22 cellular contexts compared by ENCODE assay signal in the genomic region with DNA sequence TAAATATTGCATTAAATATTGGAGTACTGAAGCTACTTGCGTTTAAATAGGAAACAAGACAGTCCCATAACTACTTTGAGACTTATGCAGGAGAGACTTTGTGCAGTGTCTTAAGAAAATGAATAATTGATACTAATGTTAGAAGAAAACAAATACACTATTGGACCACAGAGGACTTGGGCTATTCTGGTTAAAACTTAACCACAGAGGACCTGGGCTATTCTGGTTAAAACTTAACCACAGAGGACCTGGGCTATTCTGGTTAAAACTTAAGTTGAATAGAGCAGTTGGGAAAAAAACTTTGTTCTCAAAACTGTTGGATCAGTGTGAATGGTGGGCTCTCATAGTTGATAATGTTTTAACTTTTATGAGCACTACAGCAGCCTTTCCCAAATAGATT.
DNase-seq lines count a peak whose midpoint lies in the region; ATAC-seq and TF ChIP-seq lines count a peak whose summit lies in the region.
"Had no signal": no experiment of that assay in that cellular context is flagged by ENCODE, and none has a peak within 500 bp of the region (broad histone marks: within the 10 kb centered on the region; RNA-seq: fewer than 3 reads in every experiment).

No MANE protein-coding gene starts in this region.

- H3K4me1 Mint-ChIP-seq in stimulated activated memory B cell treated with anti-CD40 and anti-IgM and Interleukin-4, amounts not matched to agents 10 μg/mL and 1 μg/mL and 100 μg/mL, for 72 hours = no peaks in the 10 kb centered on the region
- no peaks in the 10 kb centered on the region for H3K4me1 Mint-ChIP-seq in activated naive CD4-positive, alpha-beta T cell treated with anti-CD3 and anti-CD28 coated beads for 36 hours (ENCODE audit: low read depth)

- no peaks in the 10 kb centered on the region for H3K36me3 ChIP-seq in osteoblast (ENCODE audit: insufficient read depth, low read length)
- H3K36me3 ChIP-seq: HAP-1 had no signal

- DNase-seq in left colon = no peak
- DNase-seq in osteoblast (ENCODE audit: insufficient read length, low spot score, missing footprints) = peak; percentile 11
- no peak for DNase-seq in activated naive CD4-positive, alpha-beta T cell treated with anti-CD3 and anti-CD28 coated beads for 36 hours
- DNase-seq: CD4-positive, CD25-positive, alpha-beta regulatory T cell; GOT3; HFFc6; MM.1S; NCI-H2029; NCI-H446 treated with DMSO at 0.1 percent for 48 hours; NCI-H526; NCI-H82; SHP77 had no signal

- H3K4me3 Mint-ChIP-seq in stimulated activated memory B cell treated with anti-CD40 and anti-IgM and Interleukin-4, amounts not matched to agents 10 μg/mL and 1 μg/mL and 100 μg/mL, for 72 hours = no peak overlapping the region
- H3K4me3 Mint-ChIP-seq in activated naive CD4-positive, alpha-beta T cell treated with anti-CD3 and anti-CD28 coated beads for 36 hours = no peak overlapping the region
- H3K4me3 Mint-ChIP-seq: CD4-positive, CD25-positive, alpha-beta regulatory T cell; HFFc6; IgD-negative memory B cell had no signal

- H3K27me3 ChIP-seq in osteoblast (ENCODE audit: insufficient read depth, low read length) = no peaks in the 10 kb centered on the region
- H3K27me3 ChIP-seq: BLaER1 had no signal

- H3K27ac Mint-ChIP-seq in stimulated activated memory B cell treated with anti-CD40 and anti-IgM and Interleukin-4, amounts not matched to agents 10 μg/mL and 1 μg/mL and 100 μg/mL, for 72 hours = no peak overlapping the region
- H3K27ac Mint-ChIP-seq in activated naive CD4-positive, alpha-beta T cell treated with anti-CD3 and anti-CD28 coated beads for 36 hours = no peak overlapping the region
- H3K27ac Mint-ChIP-seq: CD4-positive, CD25-positive, alpha-beta regulatory T cell; HFFc6; IgD-negative memory B cell had no signal

- peaks cover 45% of the 10 kb centered on the region for H3K36me3 Mint-ChIP-seq in stimulated activated memory B cell treated with anti-CD40 and anti-IgM and Interleukin-4, amounts not matched to agents 10 μg/mL and 1 μg/mL and 100 μg/mL, for 72 hours
- peaks cover 32% of the 10 kb centered on the region for H3K36me3 Mint-ChIP-seq in activated naive CD4-positive, alpha-beta T cell treated with anti-CD3 and anti-CD28 coated beads for 36 hours (ENCODE audit: low read depth)

- ATAC-seq in GM18861 (IDR thresholded peaks at IDR 0.05; ENCODE audit: unreplicated experiment) (peak; percentile 57), HG03378 (IDR thresholded peaks at IDR 0.05; ENCODE audit: unreplicated experiment) (peak; percentile 45), left colon (peak; percentile 55), HG03432 (IDR thresholded peaks at IDR 0.05; ENCODE audit: unreplicated experiment) (no peak), GM21723 (IDR thresholded peaks at IDR 0.05; ENCODE audit: unreplicated experiment) (no peak)
- no peak for ATAC-seq in stimulated activated memory B cell treated with anti-CD40 and anti-IgM and Interleukin-4, amounts not matched to agents 10 μg/mL and 1 μg/mL and 100 μg/mL, for 72 hours

- no peak overlapping the region for H3K4me3 ChIP-seq in osteoblast (ENCODE audit: insufficient read depth, low read length)
- H3K4me3 ChIP-seq: BLaER1, HAP-1 had no signal

- H3K4me2 ChIP-seq in osteoblast (ENCODE audit: insufficient read depth, low read length) = no peak overlapping the region
- H3K4me2 ChIP-seq: BLaER1, KMS-11 had no signal

- no peak for TF ChIP-seq CTCF in osteoblast (IDR thresholded peaks at IDR 0.05; ENCODE audit: extremely low read depth, low read depth, low read length)

- no peaks in the 10 kb centered on the region for H3K9me3 ChIP-seq in osteoblast (ENCODE audit: low read depth, low read length)
- H3K9me3 ChIP-seq: HAP-1 had no signal

- no peak overlapping the region for H2AFZ ChIP-seq in osteoblast (ENCODE audit: low read length)

- no peaks in the 10 kb centered on the region for H4K20me1 ChIP-seq in osteoblast (ENCODE audit: insufficient read depth, low read length)
- H4K20me1 ChIP-seq: BLaER1 had no signal

- H3K27me3 Mint-ChIP-seq in stimulated activated memory B cell treated with anti-CD40 and anti-IgM and Interleukin-4, amounts not matched to agents 10 μg/mL and 1 μg/mL and 100 μg/mL, for 72 hours = no peaks in the 10 kb centered on the region
- H3K27me3 Mint-ChIP-seq in activated naive CD4-positive, alpha-beta T cell treated with anti-CD3 and anti-CD28 coated beads for 36 hours (ENCODE audit: low read depth) = no peaks in the 10 kb centered on the region
- H3K27me3 Mint-ChIP-seq: CD4-positive, CD25-positive, alpha-beta regulatory T cell; IgD-negative memory B cell had no signal

- peaks cover 9% of the 10 kb centered on the region for H3K9me3 Mint-ChIP-seq in stimulated activated memory B cell treated with anti-CD40 and anti-IgM and Interleukin-4, amounts not matched to agents 10 μg/mL and 1 μg/mL and 100 μg/mL, for 72 hours
- H3K9me3 Mint-ChIP-seq in activated naive CD4-positive, alpha-beta T cell treated with anti-CD3 and anti-CD28 coated beads for 36 hours = peaks cover 16% of the 10 kb centered on the region

- CTCF ChIA-PET in activated naive CD4-positive, alpha-beta T cell treated with anti-CD3 and anti-CD28 coated beads for 36 hours (lab: Charles Lee) = no interaction called here

- H3K79me2 ChIP-seq in osteoblast (ENCODE audit: insufficient read depth, low read length) = no peaks in the 10 kb centered on the region

- intact Hi-C loops in left colon (cut with DNase I, micrococcal nuclease) = no loop called here
- intact Hi-C loops in activated naive CD4-positive, alpha-beta T cell treated with anti-CD3 and anti-CD28 coated beads for 36 hours (cut with micrococcal nuclease) = no loop called here

- no peaks in the 10 kb centered on the region for H3K4me1 ChIP-seq in osteoblast (ENCODE audit: insufficient read depth, low read length)
- H3K4me1 ChIP-seq: BLaER1, HAP-1 had no signal

- H3K27ac ChIP-seq in osteoblast (ENCODE audit: low read depth, low read length) = no peak overlapping the region
- H3K27ac ChIP-seq: BLaER1, KMS-11, RWPE1 had no signal

Comparison
In these comparisons a context has a peak if more than half of its experiments do, and no peak if none do; other contexts are left out.
1. ATAC-seq: peak in GM18861 (single experiment), HG03378 (single experiment) and left colon (single experiment); none in stimulated activated memory B cell treated with anti-CD40 and anti-IgM and Interleukin-4, amounts not matched to agents 10 μg/mL and 1 μg/mL and 100 μg/mL, for 72 hours (single experiment), HG03432 (single experiment) and GM21723 (single experiment).